ENCODE assay signal across 18 cellular contexts in genomic region chr22:18012528-18012927, GRCh38. TPM values are rescaled to one million over a fixed set of nuclear protein-coding genes. Genes with fewer than 3 reads are reported as not detected.
DNase-seq lines count a peak whose midpoint lies in the region; ATAC-seq and TF ChIP-seq lines count a peak whose summit lies in the region.
"Had no signal": no experiment of that assay in that cellular context is flagged by ENCODE, and none has a peak within 500 bp of the region (broad histone marks: within the 10 kb centered on the region; RNA-seq: fewer than 3 reads in every experiment).

No MANE protein-coding gene starts in this region.

- POLR2A ChIA-PET in HEK293 (lab: Yijun Ruan, JAX): interaction anchor here (1.0 kb wide), 1 partner anchor 13 kb away, joined by 3 read pairs; no protein-coding TSS in a partner anchor
- POLR2A ChIA-PET in RWPE1 (lab: Yijun Ruan, JAX; ENCODE audit: low non-redundant PET): interaction anchor here (0.7 kb wide), 2 partner anchors 35 to 174 kb away, joined by 4 to 7 read pairs; no protein-coding TSS in a partner anchor
- POLR2A ChIA-PET in CD8-positive, alpha-beta memory T cell (lab: Charles Lee): no interaction called here

- peaks cover 3 to 5% of the 10 kb centered on the region in 2 donors for H3K27me3 Mint-ChIP-seq in CD8-positive, alpha-beta memory T cell
- H3K27me3 Mint-ChIP-seq: central memory CD8-positive, alpha-beta T cell; T-helper 17 cell had no signal

- intact Hi-C loops in psoas muscle (cut with DNase I) (no loop called here), thyroid gland (cut with DNase I) (no loop called here)

- CTCF ChIA-PET in HEK293 (lab: Yijun Ruan, JAX) (interaction anchor here (0.5 to 2.5 kb wide), 5 partner anchors 13 to 167 kb away, joined by 3 to 11 read pairs (median 7); no protein-coding TSS in a partner anchor), RWPE1 (lab: Yijun Ruan, JAX) (no interaction called here)
- CTCF ChIA-PET in CD8-positive, alpha-beta memory T cell (lab: Charles Lee): interaction anchor here (1.0 to 1.2 kb wide), 2 partner anchors 11 to 182 kb away, joined by 3 read pairs; no protein-coding TSS in a partner anchor

- H3K27ac Mint-ChIP-seq in CD8-positive, alpha-beta memory T cell: no peak overlapping the region
- H3K27ac Mint-ChIP-seq: activated T-helper 1 cell treated with anti-CD3 and anti-CD28 coated beads, Interleukin-12 subunit alpha, Interleukin-12 subunit beta, Interleukin-2, Interleukin-4 antibody, amounts not matched to agents 30 ng/mL and 10 ng/mL and 1 ng/mL, durations not matched to agents 14 hours and 24 hours and 36 hours had no signal

- no peaks in the 10 kb centered on the region for H3K4me1 ChIP-seq in HEK293 (ENCODE audit: control insufficient read depth, insufficient read depth, low read length)
- H3K4me1 ChIP-seq in psoas muscle: peaks cover 5% of the 10 kb centered on the region
- no peaks in the 10 kb centered on the region for H3K4me1 ChIP-seq in thyroid gland
- H3K4me1 ChIP-seq in CD8-positive, alpha-beta memory T cell (ENCODE audit: insufficient read depth, low read length): no peaks in the 10 kb centered on the region

- no peaks in the 10 kb centered on the region for H3K9me3 ChIP-seq in HEK293 (ENCODE audit: control insufficient read depth, insufficient read depth, low read depth, low read length)
- no peaks in the 10 kb centered on the region for H3K9me3 ChIP-seq in psoas muscle
- H3K9me3 ChIP-seq in thyroid gland: no peaks in the 10 kb centered on the region
- H3K9me3 ChIP-seq in CD8-positive, alpha-beta memory T cell (ENCODE audit: low read length): no peaks in the 10 kb centered on the region
- H3K9me3 ChIP-seq: ovary had no signal

- no peak for TF ChIP-seq POLR2A in thyroid gland (IDR thresholded peaks at IDR 0.05)

- no peaks in the 10 kb centered on the region for H3K27me3 ChIP-seq in psoas muscle (ENCODE audit: insufficient read depth in 3 of 3, low read length in 2 of 3)
- H3K27me3 ChIP-seq in thyroid gland: no peaks in the 10 kb centered on the region
- no peaks in the 10 kb centered on the region for H3K27me3 ChIP-seq in CD8-positive, alpha-beta memory T cell (ENCODE audit: insufficient read depth, low read length, poor library complexity, severe bottlenecking)
- H3K27me3 ChIP-seq: ovary had no signal

- 77 to 87% (median 79%) methylated on average over 5 of the region's 5 CpGs for WGBS in psoas muscle, 3 donors
- 83 to 97% methylated on average over 4 to 5 of the region's 5 CpGs for WGBS in thyroid gland, 2 donors

- ATAC-seq in psoas muscle (peak in 3 of 4 donors; percentile 54 to 61 (median 57)), HG02973 (IDR thresholded peaks at IDR 0.05; ENCODE audit: unreplicated experiment) (no peak)
- ATAC-seq: T-helper 17 cell had no signal

- H3K27ac ChIP-seq in HEK293 (ENCODE audit: extremely low read depth, low read depth, low read length) (no peak overlapping the region), RWPE1 (peak overlapping the region; percentile 47), psoas muscle (no peak overlapping the region), thyroid gland (no peak overlapping the region)
- H3K27ac ChIP-seq in CD8-positive, alpha-beta memory T cell (ENCODE audit: low read depth, low read length): no peak overlapping the region
- H3K27ac ChIP-seq: ovary had no signal

- peak; percentile 28 for DNase-seq in RWPE1 (ENCODE audit: low spot score)
- peak; percentile 25 for DNase-seq in fibroblast of mammary gland (ENCODE audit: low read depth)
- DNase-seq in psoas muscle: no peak
- no peak for DNase-seq in thyroid gland
- no peak for DNase-seq in CD8-positive, alpha-beta memory T cell
- DNase-seq: activated CD4-positive, CD25-positive, alpha-beta regulatory T cell; activated CD8-positive, alpha-beta memory T cell treated with anti-CD3 and anti-CD28 coated beads for 24 hours; AML-193; effector CD8-positive, alpha-beta T cell; NCI-H187 treated with DMSO at 0.1 percent for 48 hours; NCI-H446 treated with DMSO at 0.1 percent for 48 hours; ovary; stimulated activated CD4-positive, alpha-beta T cell treated with anti-CD3 and anti-CD28 coated beads, Interleukin-2, amount 100 ng/mL, for 48 hours; T-helper 17 cell had no signal

- no peak overlapping the region for H3K4me3 Mint-ChIP-seq in CD8-positive, alpha-beta memory T cell
- H3K4me3 Mint-ChIP-seq: activated T-helper 1 cell treated with anti-CD3 and anti-CD28 coated beads, Interleukin-12 subunit alpha, Interleukin-12 subunit beta, Interleukin-2, Interleukin-4 antibody, amounts not matched to agents 30 ng/mL and 10 ng/mL and 1 ng/mL, durations not matched to agents 14 hours and 24 hours and 36 hours; central memory CD8-positive, alpha-beta T cell; T-helper 17 cell had no signal

- H3K36me3 ChIP-seq in HEK293 (ENCODE audit: control insufficient read depth in 2 of 2, insufficient read depth in 1 of 2, low read length in 2 of 2) (no peaks in the 10 kb centered on the region), psoas muscle (ENCODE audit: insufficient read depth in 1 of 2, low read depth in 1 of 2) (no peaks in the 10 kb centered on the region), thyroid gland (no peaks in the 10 kb centered on the region)
- no peaks in the 10 kb centered on the region for H3K36me3 ChIP-seq in CD8-positive, alpha-beta memory T cell (ENCODE audit: insufficient read depth, low read length)
- H3K36me3 ChIP-seq: ovary had no signal

- TF ChIP-seq CTCF in HEK293 (tag by site-specific recombination; IDR thresholded peaks at IDR 0.05) (no peak), RWPE1 (conservative IDR thresholded peaks at IDR 0.05; ENCODE audit: low read depth) (no peak), fibroblast of mammary gland (conservative IDR thresholded peaks at IDR 0.05; ENCODE audit: control insufficient read depth, insufficient read depth, low read depth, low read length) (no peak), psoas muscle (IDR thresholded peaks at IDR 0.05) (no peak), thyroid gland (IDR thresholded peaks at IDR 0.05) (no peak)

- no peaks in the 10 kb centered on the region for H3K36me3 Mint-ChIP-seq in CD8-positive, alpha-beta memory T cell

- H3K9me3 Mint-ChIP-seq in CD8-positive, alpha-beta memory T cell: no peaks in the 10 kb centered on the region
- H3K9me3 Mint-ChIP-seq: activated T-helper 1 cell treated with anti-CD3 and anti-CD28 coated beads, Interleukin-12 subunit alpha, Interleukin-12 subunit beta, Interleukin-2, Interleukin-4 antibody, amounts not matched to agents 30 ng/mL and 10 ng/mL and 1 ng/mL, durations not matched to agents 14 hours and 24 hours and 36 hours; central memory CD8-positive, alpha-beta T cell had no signal

- no peak overlapping the region for H3K4me3 ChIP-seq in HEK293 (ENCODE audit: low read depth, low read length)
- no peak overlapping the region for H3K4me3 ChIP-seq in fibroblast of mammary gland (ENCODE audit: control insufficient read depth, low read depth, low read length)
- no peak overlapping the region for H3K4me3 ChIP-seq in psoas muscle
- no peak overlapping the region for H3K4me3 ChIP-seq in thyroid gland (replicated peaks in 1 of 3)
- no peak overlapping the region for H3K4me3 ChIP-seq in CD8-positive, alpha-beta memory T cell (ENCODE audit: low read length)
- H3K4me3 ChIP-seq: ovary had no signal

- no peaks in the 10 kb centered on the region for H3K4me1 Mint-ChIP-seq in CD8-positive, alpha-beta memory T cell
- H3K4me1 Mint-ChIP-seq: central memory CD8-positive, alpha-beta T cell had no signal

TF ChIP-seq in HEK293, 187 proteins besides CTCF, POLR2A, EP300 and RAD21:
- TF ChIP-seq ZNF791 (tag by site-specific recombination; IDR thresholded peaks at IDR 0.05) (no peak), GLIS1 (tag by site-specific recombination; IDR thresholded peaks at IDR 0.05) (0 out of 2 replicates have a peak, but pooled peaks have one; percentile 25), ZNF600 (tag by site-specific recombination; IDR thresholded peaks at IDR 0.05) (0 out of 2 replicates have a peak, but pooled peaks have one; percentile 35)

RNA-seq across cellular contexts. Expression of gene MICAL3, which starts 11.8 kb away (rescaled TPM):
- total RNA-seq in psoas muscle (10 to 100 TPM; 15.5 to 38.3 (median 27.1) TPM), thyroid gland (10 to 100 TPM; 31.8 to 53.8 (median 43.6) TPM)
- 1 to 10 TPM; 2.1 to 6.9 (median 3.5) TPM for polyA plus RNA-seq in psoas muscle
- total RNA-seq in CD8-positive, alpha-beta memory T cell: 10 to 100 TPM; 51.7 to 51.9 TPM
- 1.7 TPM for polyA plus RNA-seq in CD8-positive, alpha-beta memory T cell

Comparison
In these comparisons a context has a peak if more than half of its experiments do, and no peak if none do; other contexts are left out.
1. DNase-seq: peak in RWPE1 (single experiment) and fibroblast of mammary gland (single experiment); none in psoas muscle (0 of 2), thyroid gland (0 of 2) and CD8-positive, alpha-beta memory T cell (0 of 5).